ENCODE assay signal across 19 cellular contexts in the genomic region with DNA sequence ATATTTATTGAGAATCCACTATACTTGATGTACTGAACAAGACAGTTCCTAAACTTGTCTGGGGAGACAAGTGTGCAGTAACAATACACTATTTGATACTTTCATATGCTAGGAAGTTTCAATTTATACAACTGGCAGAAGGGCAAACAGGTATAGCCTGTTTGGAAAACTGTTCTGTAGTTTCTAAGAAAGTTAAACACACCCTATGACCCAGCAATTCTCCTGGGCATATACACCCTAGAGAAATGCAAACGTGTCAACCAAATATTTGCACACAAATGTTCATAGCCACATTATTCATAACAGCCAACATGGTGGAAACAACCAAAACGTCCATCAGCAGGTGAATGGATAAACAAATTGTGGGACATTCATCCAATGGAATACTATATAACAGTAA.
DNase-seq lines count a peak whose midpoint lies in the region; ATAC-seq, FAIRE-seq and TF ChIP-seq lines count a peak whose summit lies in the region.
"Had no signal": no experiment of that assay in that cellular context is flagged by ENCODE, and none has a peak within 500 bp of the region (broad histone marks: within the 10 kb centered on the region; RNA-seq: fewer than 3 reads in every experiment).

No MANE protein-coding gene starts in this region.

- 28 to 59% methylated on average over 2 of the region's 2 CpGs for WGBS in sigmoid colon, 2 donors
- 34 to 67% (median 43%) methylated on average over 2 of the region's 2 CpGs for WGBS in adrenal gland, 4 donors

- H3K4me3 ChIP-seq in LNCaP clone FGC (ENCODE audit: low read depth, low read length) (no peak overlapping the region), astrocyte (ENCODE audit: insufficient read depth, low read depth, low read length) (no peak overlapping the region), sigmoid colon (no peak overlapping the region), adrenal gland (no peak overlapping the region)
- H3K4me3 ChIP-seq: GM23338 had no signal

- H3K9me3 ChIP-seq in astrocyte (ENCODE audit: insufficient read depth, low read depth, low read length), result no peaks in the 10 kb centered on the region
- H3K9me3 ChIP-seq in sigmoid colon, result no peaks in the 10 kb centered on the region
- H3K9me3 ChIP-seq in adrenal gland (replicated peaks in 1 of 3), result no peaks in the 10 kb centered on the region

- peak; percentile 79 for ATAC-seq in esophagus mucosa
- ATAC-seq: GM23338, HCT116 had no signal

- peak; percentile 91 for FAIRE-seq in astrocyte (lab: Jason Lieb, UNC)
- FAIRE-seq: GM12891, GM18507 had no signal

- DNase-seq in LNCaP clone FGC (ENCODE audit: low read depth) (peak; percentile 4), astrocyte (ENCODE audit: low read depth) (no peak), sigmoid colon (no peak), adrenal gland (no peak), NCI-H2171 treated with DMSO at 0.1 percent for 48 hours (lab: John Stamatoyannopoulos, UW) (no peak)
- DNase-seq: C1 segment of cervical spinal cord; Calu3; CD4-positive, alpha-beta memory T cell; COR-L47; DMS53; DMS79 treated with DMSO at 0.1 percent for 48 hours; GF-D8; H9; HFFc6 had no signal

- TF ChIP-seq CTCF in LNCaP clone FGC (IDR thresholded peaks at IDR 0.05; ENCODE audit: control insufficient read depth, extremely low read depth, insufficient read depth) (no peak), astrocyte (IDR thresholded peaks at IDR 0.05; ENCODE audit: insufficient read depth, low read depth, low read length) (no peak), sigmoid colon (IDR thresholded peaks at IDR 0.05) (no peak), adrenal gland (IDR thresholded peaks at IDR 0.05) (no peak)

- H3K9me3 Mint-ChIP-seq in astrocyte (ENCODE audit: unreplicated experiment), result no peaks in the 10 kb centered on the region
- H3K9me3 Mint-ChIP-seq: GM23338, HFFc6 had no signal

- H3K4me1 ChIP-seq in astrocyte (ENCODE audit: insufficient read depth, low read length) (no peaks in the 10 kb centered on the region), sigmoid colon (no peaks in the 10 kb centered on the region), adrenal gland (replicated peaks in 1 of 2) (no peaks in the 10 kb centered on the region)

- H3K4me1 Mint-ChIP-seq in astrocyte (ENCODE audit: low read depth, unreplicated experiment), result no peaks in the 10 kb centered on the region
- H3K4me1 Mint-ChIP-seq: CD4-positive, alpha-beta memory T cell; GM23338; H9 had no signal

- no peak overlapping the region for H3K9ac ChIP-seq in astrocyte (ENCODE audit: low read length)

- H3K36me3 ChIP-seq in astrocyte (ENCODE audit: insufficient read depth, low read length), result no peaks in the 10 kb centered on the region
- H3K36me3 ChIP-seq in sigmoid colon, result no peaks in the 10 kb centered on the region
- no peaks in the 10 kb centered on the region for H3K36me3 ChIP-seq in adrenal gland (replicated peaks in 1 of 2)

- H3K4me2 ChIP-seq in astrocyte (ENCODE audit: low read length), result no peak overlapping the region
- H3K4me2 ChIP-seq: GM23338 had no signal

- H3K27me3 Mint-ChIP-seq in astrocyte (ENCODE audit: low read depth, unreplicated experiment), result peaks cover 5% of the 10 kb centered on the region

- H3K27ac ChIP-seq in astrocyte (ENCODE audit: low read depth, low read length) (no peak overlapping the region), sigmoid colon (no peak overlapping the region), adrenal gland (no peak overlapping the region)

- H3K27me3 ChIP-seq in astrocyte (ENCODE audit: insufficient read depth, low read length) (no peaks in the 10 kb centered on the region), sigmoid colon (no peaks in the 10 kb centered on the region), adrenal gland (peaks cover 3% of the 10 kb centered on the region)

- TF ChIP-seq EP300 in sigmoid colon (IDR thresholded peaks at IDR 0.05), result no peak

- no peaks in the 10 kb centered on the region for H3K79me2 ChIP-seq in astrocyte (ENCODE audit: insufficient read depth, low read length)

- H3K36me3 Mint-ChIP-seq in astrocyte (ENCODE audit: low read depth, unreplicated experiment), result no peaks in the 10 kb centered on the region
- H3K36me3 Mint-ChIP-seq: CD4-positive, alpha-beta memory T cell had no signal

- intact Hi-C loops in sigmoid colon (cut with DNase I), result no loop called here
- intact Hi-C loops in adrenal gland (cut with DNase I), result no loop called here

- H3K27ac Mint-ChIP-seq in astrocyte (ENCODE audit: unreplicated experiment), result no peak overlapping the region
- H3K27ac Mint-ChIP-seq: CD4-positive, alpha-beta memory T cell; GM23338; H9; HFFc6 had no signal

- H2AFZ ChIP-seq in astrocyte (ENCODE audit: low read depth, low read length), result no peak overlapping the region
- H2AFZ ChIP-seq: GM23338 had no signal

- no peak overlapping the region for H3K4me3 Mint-ChIP-seq in astrocyte (ENCODE audit: unreplicated experiment)
- H3K4me3 Mint-ChIP-seq: CD4-positive, alpha-beta memory T cell; GM23338; H9; HFFc6 had no signal

- TF ChIP-seq POLR2A in sigmoid colon (IDR thresholded peaks at IDR 0.05) (no peak), adrenal gland (IDR thresholded peaks at IDR 0.05) (no peak)

- H4K20me1 ChIP-seq in astrocyte (ENCODE audit: insufficient read depth, low read length), result no peaks in the 10 kb centered on the region
